Comparison of ENCODE assay signal across 1 cellular context in the genomic region with DNA sequence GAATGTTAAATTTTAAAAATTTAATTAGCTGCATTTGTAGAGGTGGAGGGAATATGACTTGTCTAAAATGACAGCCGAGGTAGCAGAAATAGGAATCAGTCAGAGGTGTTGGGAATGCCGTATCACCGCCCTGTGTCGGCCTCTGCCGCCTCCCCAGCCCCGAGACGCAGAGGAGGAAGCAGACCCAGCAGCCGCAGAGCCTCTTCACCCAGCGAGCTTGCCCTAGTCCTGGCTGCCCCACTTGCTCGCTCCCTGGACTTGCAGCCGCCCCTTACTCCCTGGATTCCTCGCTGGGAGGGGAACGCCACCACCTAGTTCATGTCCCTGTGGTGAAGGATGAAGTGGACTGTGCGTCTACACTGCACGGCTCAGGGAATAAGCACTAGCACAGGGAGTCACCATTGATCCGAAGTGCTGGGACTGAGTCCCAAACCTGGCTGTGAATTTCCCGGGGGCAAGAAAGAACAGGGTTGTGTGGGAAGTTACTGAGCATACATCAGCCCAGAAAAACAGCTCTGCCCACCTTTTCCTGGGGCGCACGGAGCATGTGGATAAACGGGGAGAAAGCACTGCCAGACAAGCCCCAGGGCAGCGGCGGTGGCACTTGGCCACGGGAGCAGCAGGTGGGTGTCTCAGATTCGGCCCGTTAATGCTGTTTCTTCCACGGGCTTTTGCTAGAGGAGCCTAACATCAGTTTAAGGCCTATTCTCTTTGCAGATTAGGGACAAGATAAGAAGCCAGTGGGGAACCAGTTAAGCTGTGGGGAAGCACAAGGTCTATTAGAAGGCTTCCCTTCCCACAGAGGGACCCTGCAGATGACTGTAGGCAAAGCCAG.
TF ChIP-seq lines count a peak whose summit lies in the region.

No MANE protein-coding gene starts in this region.

TF ChIP-seq in H1, 55 proteins besides CTCF, POLR2A, EP300 and RAD21:
- TF ChIP-seq CHD2 (IDR thresholded peaks at IDR 0.05; ENCODE audit: low read length) (no peak), YY1 (IDR thresholded peaks at IDR 0.05; ENCODE audit: low read depth, low read length) (no peak)
